9 cellular contexts compared by ENCODE assay signal in genomic region chr20:34237942-34238341, GRCh38. TPM values are rescaled to one million over a fixed set of nuclear protein-coding genes. Genes with fewer than 3 reads are reported as not detected.
"Had no signal": no experiment of that assay in that cellular context is flagged by ENCODE, and none has a peak within 500 bp of the region (broad histone marks: within the 10 kb centered on the region; RNA-seq: fewer than 3 reads in every experiment).

No MANE protein-coding gene starts in this region.

- H3K27ac ChIP-seq: HL-60 had no signal

- H3K4me3 ChIP-seq: K562 had no signal

- H3K36me3 Mint-ChIP-seq: IgD-negative memory B cell had no signal

- FAIRE-seq: HepG2, HTR-8/SVneo, K562 had no signal

- DNase-seq: IMR-90, KBM-7 had no signal

RNA-seq across cellular contexts. Expression of gene ASIP, which starts 3.3 kb away (rescaled TPM):
- total RNA-seq: HepG2, HT-29, HT1080, IMR-90, K562 had no signal
- polyA plus RNA-seq: HepG2, IgD-negative memory B cell, IMR-90, K562 had no signal
